Comparison of ENCODE assay signal across 8 cellular contexts in genomic region chr3:24237971-24238767, GRCh38.
DNase-seq lines count a peak whose midpoint lies in the region; ATAC-seq and TF ChIP-seq lines count a peak whose summit lies in the region.

No MANE protein-coding gene starts in this region.

- no peaks in the 10 kb centered on the region for H4K20me1 ChIP-seq in HCT116 (ENCODE audit: insufficient read depth)

- intact Hi-C loops in HCT116 (cut with micrococcal nuclease), result loop anchor here (1.0 to 2.0 kb wide), 4 partner anchors 52 to 349 kb away; no protein-coding TSS in a partner anchor
- intact Hi-C loops in lower lobe of right lung (cut with DNase I), result no loop called here

- CTCF ChIA-PET in GM10248 (lab: Yijun Ruan, JAX) (interaction anchor here (0.8 to 2.1 kb wide), 19 partner anchors 9 to 350 kb away, joined by 3 to 15 read pairs (median 5); no protein-coding TSS in a partner anchor), HCT116 (lab: Charles Lee) (no interaction called here)

- H3K4me3 ChIP-seq in HCT116 (replicated peaks in 1 of 2; ENCODE audit: low read depth in 1 of 2, low read length in 2 of 2) (no peak overlapping the region), LNCaP clone FGC (ENCODE audit: low read depth, low read length) (no peak overlapping the region), lower lobe of right lung (no peak overlapping the region), thoracic aorta (no peak overlapping the region)

- no peak for TF ChIP-seq POLR2A in HCT116 (IDR thresholded peaks at IDR 0.05; ENCODE audit: borderline replicate concordance, extremely low read depth, insufficient read depth, insufficient read length)

- H3K9ac ChIP-seq in HCT116 (ENCODE audit: low read length), result no peak overlapping the region

- TF ChIP-seq CTCF in GM10248 (IDR thresholded peaks at IDR 0.05; ENCODE audit: control extremely low read depth, extremely low read depth, low read depth, missing control alignments), result peak; percentile 72
- peak; percentile 76 to 93 (median 82) for TF ChIP-seq CTCF in HCT116 (IDR thresholded peaks at IDR 0.05 in 2 of 3, conservative IDR thresholded peaks at IDR 0.05 in 1 of 3; ENCODE audit: borderline replicate concordance in 1 of 3, insufficient read depth in 1 of 3, low read depth in 2 of 3, low read length in 2 of 3)
- TF ChIP-seq CTCF in LNCaP clone FGC (IDR thresholded peaks at IDR 0.05; ENCODE audit: control insufficient read depth, extremely low read depth, insufficient read depth), result peak; percentile 61
- TF ChIP-seq CTCF in lower lobe of right lung (IDR thresholded peaks at IDR 0.05), result peak; percentile 47
- peak; percentile 68 for TF ChIP-seq CTCF in thoracic aorta (IDR thresholded peaks at IDR 0.05)

- peak overlapping the region; percentile 28; the same call in 1 of the 2 replicates for H3K4me2 ChIP-seq in HCT116 (ENCODE audit: low read length)

- H2AFZ ChIP-seq in HCT116 (ENCODE audit: low read depth, low read length, poor library complexity, severe bottlenecking), result peak overlapping the region; percentile 71

- H3K36me3 ChIP-seq in HCT116 (ENCODE audit: control insufficient read depth in 1 of 2, insufficient read depth in 2 of 2, low read length in 2 of 2) (no peaks in the 10 kb centered on the region), lower lobe of right lung (no peaks in the 10 kb centered on the region), thoracic aorta (no peaks in the 10 kb centered on the region)

- no peaks in the 10 kb centered on the region for H3K79me2 ChIP-seq in HCT116 (ENCODE audit: insufficient read depth, low read length)

- POLR2A ChIA-PET in GM10248 (lab: Yijun Ruan, JAX), result no interaction called here
- POLR2A ChIA-PET in HCT116 (lab: Charles Lee), result no interaction called here

- H3K4me1 ChIP-seq in HCT116 (ENCODE audit: control insufficient read depth in 1 of 2, insufficient read depth in 2 of 2, low read length in 2 of 2) (peaks cover 7 to 17% of the 10 kb centered on the region in 2 experiments; a peak in 2 of 4 replicates), lower lobe of right lung (peaks cover 13% of the 10 kb centered on the region), thoracic aorta (ENCODE audit: control insufficient read depth in 1 of 2, low read depth in 2 of 2) (peaks cover 21 to 73% of the 10 kb centered on the region in 2 donors)

- in situ Hi-C loops in ACHN (cut with HindIII; ENCODE audit: low pct_ligation_motif_present, low pct_unique_long_range_greater_than_20kb, low sequenced_read_pairs), result no loop called here

- DNase-seq in ACHN (peak; percentile 68), GM10248 (ENCODE audit: extremely low spot score) (peak; percentile 43), HCT116 (ENCODE audit: low read depth, low spot score) (peak; percentile 75), LNCaP clone FGC (ENCODE audit: low read depth) (peak; percentile 98), SK-N-DZ (ENCODE audit: low spot score) (peak; percentile 70), dermis microvascular lymphatic vessel endothelial cell (ENCODE audit: low read depth in 2 of 2) (peak; percentile 68 to 84), lower lobe of right lung (no peak), thoracic aorta (ENCODE audit: low spot score) (peak; percentile 13)

- H3K27me3 ChIP-seq in HCT116 (ENCODE audit: insufficient read depth, low read length) (no peaks in the 10 kb centered on the region), lower lobe of right lung (ENCODE audit: low read depth) (no peaks in the 10 kb centered on the region), thoracic aorta (replicated peaks; ENCODE audit: insufficient read depth) (no peaks in the 10 kb centered on the region)

- H3K27ac ChIP-seq in HCT116 (ENCODE audit: low read depth, low read length) (no peak overlapping the region), lower lobe of right lung (no peak overlapping the region), thoracic aorta (peak overlapping the region; percentile 83 to 88)

- TF ChIP-seq RAD21 in HCT116 (IDR thresholded peaks at IDR 0.05; ENCODE audit: low read depth), result peak; percentile 89

- peak; percentile 91 for ATAC-seq in HCT116
- peak; percentile 85 to 86 for ATAC-seq in lower lobe of right lung
- peak; percentile 67 for ATAC-seq in thoracic aorta (ENCODE audit: insufficient number of reproducible peaks, low FRiP score, low read depth)

- RAD21 ChIA-PET in HCT116 (lab: Charles Lee; ENCODE audit: low non-redundant PET in 1 of 2, low total read pairs in 2 of 2, uncharacterized antibody in 2 of 2, unreplicated experiment in 2 of 2), result no interaction called here

- no TSS peak for BruUV-seq in HCT116 (replicated peaks; lab: Mats Ljungman, UMichigan)

- H3K9me3 ChIP-seq in HCT116 (ENCODE audit: control insufficient read depth in 1 of 2, insufficient read depth in 1 of 2, low read depth in 1 of 2, low read length in 2 of 2), result no peaks in the 10 kb centered on the region
- no peaks in the 10 kb centered on the region for H3K9me3 ChIP-seq in lower lobe of right lung
- no peaks in the 10 kb centered on the region for H3K9me3 ChIP-seq in thoracic aorta

- H3K9me2 ChIP-seq in HCT116 (ENCODE audit: insufficient read depth), result no peaks in the 10 kb centered on the region

TF ChIP-seq in HCT116, 20 proteins besides CTCF, POLR2A, EP300 and RAD21:
- TF ChIP-seq YY1 (IDR thresholded peaks at IDR 0.05; ENCODE audit: extremely low read depth, insufficient replicate concordance, low read depth, low read length) (peak; percentile 77), JUND (IDR thresholded peaks at IDR 0.05) (no peak), SRF (IDR thresholded peaks at IDR 0.05; ENCODE audit: low read depth) (peak; percentile 20; the same call in 1 of the 2 replicates), ELF1 (IDR thresholded peaks at IDR 0.05; ENCODE audit: borderline replicate concordance, low read depth) (no peak), SIN3A (IDR thresholded peaks at IDR 0.05; ENCODE audit: low read depth) (no peak), ATF3 (IDR thresholded peaks at IDR 0.05) (no peak), POLR2AphosphoS5 (IDR thresholded peaks at IDR 0.05; ENCODE audit: low read depth, low read length) (no peak), ZFX (IDR thresholded peaks at IDR 0.05) (no peak), CBX3 (IDR thresholded peaks at IDR 0.05; ENCODE audit: low read depth) (peak; percentile 77; the same call in 1 of the 2 replicates), TCF7L2 (IDR thresholded peaks at IDR 0.05; ENCODE audit: borderline replicate concordance, extremely low read depth, insufficient read depth, insufficient read length) (no peak), CEBPB (IDR thresholded peaks at IDR 0.05; ENCODE audit: low read depth) (no peak), EZH2phosphoT487 (IDR thresholded peaks at IDR 0.05; ENCODE audit: borderline replicate concordance) (no peak), EGR1 (IDR thresholded peaks at IDR 0.05; ENCODE audit: low read depth) (no peak), FOSL1 (IDR thresholded peaks at IDR 0.05; ENCODE audit: low read depth) (no peak), EZH2 (IDR thresholded peaks at IDR 0.05) (no peak), SP1 (IDR thresholded peaks at IDR 0.05; ENCODE audit: low read depth) (no peak)
- TF ChIP-seq, protein P1, sequence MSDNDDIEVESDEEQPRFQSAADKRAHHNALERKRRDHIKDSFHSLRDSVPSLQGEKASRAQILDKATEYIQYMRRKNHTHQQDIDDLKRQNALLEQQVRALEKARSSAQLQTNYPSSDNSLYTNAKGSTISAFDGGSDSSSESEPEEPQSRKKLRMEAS (IDR thresholded peaks at IDR 0.05), result peak; percentile 36; the same call in 1 of the 2 replicates
- TF ChIP-seq, protein P2, sequence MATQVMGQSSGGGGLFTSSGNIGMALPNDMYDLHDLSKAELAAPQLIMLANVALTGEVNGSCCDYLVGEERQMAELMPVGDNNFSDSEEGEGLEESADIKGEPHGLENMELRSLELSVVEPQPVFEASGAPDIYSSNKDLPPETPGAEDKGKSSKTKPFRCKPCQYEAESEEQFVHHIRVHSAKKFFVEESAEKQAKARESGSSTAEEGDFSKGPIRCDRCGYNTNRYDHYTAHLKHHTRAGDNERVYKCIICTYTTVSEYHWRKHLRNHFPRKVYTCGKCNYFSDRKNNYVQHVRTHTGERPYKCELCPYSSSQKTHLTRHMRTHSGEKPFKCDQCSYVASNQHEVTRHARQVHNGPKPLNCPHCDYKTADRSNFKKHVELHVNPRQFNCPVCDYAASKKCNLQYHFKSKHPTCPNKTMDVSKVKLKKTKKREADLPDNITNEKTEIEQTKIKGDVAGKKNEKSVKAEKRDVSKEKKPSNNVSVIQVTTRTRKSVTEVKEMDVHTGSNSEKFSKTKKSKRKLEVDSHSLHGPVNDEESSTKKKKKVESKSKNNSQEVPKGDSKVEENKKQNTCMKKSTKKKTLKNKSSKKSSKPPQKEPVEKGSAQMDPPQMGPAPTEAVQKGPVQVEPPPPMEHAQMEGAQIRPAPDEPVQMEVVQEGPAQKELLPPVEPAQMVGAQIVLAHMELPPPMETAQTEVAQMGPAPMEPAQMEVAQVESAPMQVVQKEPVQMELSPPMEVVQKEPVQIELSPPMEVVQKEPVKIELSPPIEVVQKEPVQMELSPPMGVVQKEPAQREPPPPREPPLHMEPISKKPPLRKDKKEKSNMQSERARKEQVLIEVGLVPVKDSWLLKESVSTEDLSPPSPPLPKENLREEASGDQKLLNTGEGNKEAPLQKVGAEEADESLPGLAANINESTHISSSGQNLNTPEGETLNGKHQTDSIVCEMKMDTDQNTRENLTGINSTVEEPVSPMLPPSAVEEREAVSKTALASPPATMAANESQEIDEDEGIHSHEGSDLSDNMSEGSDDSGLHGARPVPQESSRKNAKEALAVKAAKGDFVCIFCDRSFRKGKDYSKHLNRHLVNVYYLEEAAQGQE (IDR thresholded peaks at IDR 0.05; ENCODE audit: low read depth), result no peak

Comparison
In these comparisons a context has a peak if more than half of its experiments do, and no peak if none do; other contexts are left out.
1. H3K27ac ChIP-seq: peak in thoracic aorta (2 of 2); none in HCT116 (single experiment) and lower lobe of right lung (single experiment).
2. Peak in every context shown above with its lines, with median percentiles within 50 percentile points of each other: CTCF ChIP-seq and ATAC-seq.